In genomic region chr15:66603301-66604179, GRCh38 we compare ENCODE assay signal across 7 cellular contexts. TPM values are rescaled to one million over a fixed set of nuclear protein-coding genes. Genes with fewer than 3 reads are reported as not detected.
DNase-seq lines count a peak whose midpoint lies in the region; ATAC-seq and TF ChIP-seq lines count a peak whose summit lies in the region.

No MANE protein-coding gene starts in this region.

- no peaks in the 10 kb centered on the region for H3K4me1 Mint-ChIP-seq in activated B cell treated with CpG ODN at 0.5 μM for 24 hours

- H3K36me3 Mint-ChIP-seq in activated B cell treated with CpG ODN at 0.5 μM for 24 hours (ENCODE audit: low read depth) = no peaks in the 10 kb centered on the region

- DNase-seq in NCI-H1105 treated with DMSO at 0.1 percent for 48 hours (lab: John Stamatoyannopoulos, UW) (peak; percentile 53), activated B cell treated with CpG ODN at 0.5 μM for 24 hours (peak; percentile 56), cardiac fibroblast (ENCODE audit: low read depth in 2 of 2) (peak; percentile 64 to 78), left lobe of liver (ENCODE audit: low spot score) (peak; percentile 72)
- peak; percentile 39 for DNase-seq in stimulated activated CD8-positive, alpha-beta memory T cell treated with anti-CD3 and anti-CD28 coated beads, Interleukin-12 subunit alpha, Interleukin-12 subunit beta, amount 100 ng/mL, for 24 hours (ENCODE audit: extremely low read depth)

- no peak overlapping the region for H3K4me3 Mint-ChIP-seq in activated B cell treated with CpG ODN at 0.5 μM for 24 hours

- no peak overlapping the region for H3K27ac Mint-ChIP-seq in activated B cell treated with CpG ODN at 0.5 μM for 24 hours

- POLR2A ChIA-PET in activated B cell treated with CpG ODN at 0.5 μM for 24 hours (lab: Charles Lee) = interaction anchor here (0.7 kb wide), 1 partner anchor 97 kb away, joined by 3 read pairs; no protein-coding TSS in a partner anchor

- ATAC-seq in activated B cell treated with CpG ODN at 0.5 μM for 24 hours (ENCODE audit: low read depth) = peak; percentile 65
- ATAC-seq in left lobe of liver = peak; percentile 94
- no peak for ATAC-seq in GM19328 (IDR thresholded peaks at IDR 0.05; ENCODE audit: unreplicated experiment)

- no peak overlapping the region for H3K4me3 ChIP-seq in cardiac fibroblast (replicated peaks in 1 of 2; ENCODE audit: low read depth in 2 of 2, low read length in 2 of 2)

- peaks cover 8% of the 10 kb centered on the region for H3K27me3 Mint-ChIP-seq in activated B cell treated with CpG ODN at 0.5 μM for 24 hours

- intact Hi-C loops in activated B cell treated with CpG ODN at 0.5 μM for 24 hours (cut with micrococcal nuclease) = loop anchor here (1.0 kb wide), 2 partner anchors 248 to 300 kb away; no protein-coding TSS in a partner anchor

- TF ChIP-seq CTCF in GM12874 (IDR thresholded peaks at IDR 0.05; ENCODE audit: insufficient read depth, low read depth, low read length) (peak; percentile 89), activated B cell treated with CpG ODN at 0.5 μM for 24 hours (IDR thresholded peaks at IDR 0.05) (no peak), cardiac fibroblast (IDR thresholded peaks at IDR 0.05; ENCODE audit: low read depth, low read length) (peak; percentile 91)

- H3K9me3 Mint-ChIP-seq in activated B cell treated with CpG ODN at 0.5 μM for 24 hours = no peaks in the 10 kb centered on the region

- CTCF ChIA-PET in activated B cell treated with CpG ODN at 0.5 μM for 24 hours (lab: Charles Lee) = interaction anchor here (0.7 to 8.4 kb wide), 4 partner anchors 10 to 300 kb away, joined by 3 to 53 read pairs (median 3); no protein-coding TSS in a partner anchor

RNA-seq across cellular contexts. Expression of gene LCTL, which starts 37.7 kb away (rescaled TPM):
- total RNA-seq in activated B cell treated with CpG ODN at 0.5 μM for 24 hours = not detected in 2 replicates
- not detected for total RNA-seq in left lobe of liver
